1 cellular context compared by ENCODE assay signal in genomic region chr7:52958621-52959140, GRCh38.
TF ChIP-seq lines count a peak whose summit lies in the region.

No MANE protein-coding gene starts in this region.

TF ChIP-seq in GM23338, 12 proteins besides CTCF, POLR2A, EP300 and RAD21 (continued from another document):
- TF ChIP-seq ZNF462 (CRISPR knock-in tag; IDR thresholded peaks at IDR 0.05): no peak
- no peak for TF ChIP-seq CREB1 (CRISPR knock-in tag; IDR thresholded peaks at IDR 0.05; ENCODE audit: low read depth)
- TF ChIP-seq STAT1 (IDR thresholded peaks at IDR 0.05; ENCODE audit: unreplicated experiment): no peak
- TF ChIP-seq EZH2phosphoT487 (IDR thresholded peaks at IDR 0.05; ENCODE audit: unreplicated experiment): no peak
- TF ChIP-seq NANOG (IDR thresholded peaks at IDR 0.05; ENCODE audit: borderline replicate concordance): no peak
- TF ChIP-seq ETS1 (IDR thresholded peaks at IDR 0.05): no peak
- TF ChIP-seq JUNB (IDR thresholded peaks at IDR 0.05; ENCODE audit: unreplicated experiment): no peak
- no peak for TF ChIP-seq ZNF331 (CRISPR knock-in tag; IDR thresholded peaks at IDR 0.05; ENCODE audit: low read depth)
- no peak for TF ChIP-seq POLR2AphosphoS5 (IDR thresholded peaks at IDR 0.05; ENCODE audit: low read depth)
